In the genomic region with DNA sequence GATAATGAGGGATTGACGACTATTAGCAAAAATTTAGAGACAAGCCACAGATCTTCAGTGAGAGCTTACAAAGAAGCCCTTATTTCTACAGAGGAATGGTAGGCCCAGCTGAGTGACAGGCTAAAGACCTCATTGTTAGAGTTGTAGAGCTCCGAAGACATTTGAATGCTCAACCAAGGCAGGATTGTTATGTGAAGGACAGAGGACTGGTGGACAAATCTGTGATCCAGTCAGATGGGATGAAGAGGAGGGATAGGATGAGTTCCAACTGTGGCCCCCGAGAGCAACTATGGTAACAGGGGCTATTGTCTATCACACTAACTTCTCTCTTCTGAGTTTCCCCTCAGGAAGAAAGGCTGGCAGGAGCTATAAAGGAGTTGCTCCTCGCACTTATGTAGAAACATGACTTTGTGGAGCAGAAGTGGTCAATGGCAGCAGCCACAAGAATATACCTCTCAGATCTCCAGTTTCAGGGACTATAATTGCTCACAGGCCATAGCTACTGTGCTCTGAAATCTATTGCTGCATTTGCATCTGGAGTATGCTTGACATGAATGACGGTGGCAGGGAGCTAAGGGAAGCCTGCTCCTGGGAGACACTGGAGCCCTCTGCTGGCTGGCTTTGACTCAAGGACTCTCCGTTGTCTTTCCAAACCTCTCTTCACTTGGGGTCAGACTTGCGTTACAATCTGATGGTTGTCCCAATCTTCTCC, we compare ENCODE assay signal across 9 cellular contexts. TPM values are rescaled to one million over a fixed set of nuclear protein-coding genes. Genes with fewer than 3 reads are reported as not detected.
DNase-seq lines count a peak whose midpoint lies in the region; ATAC-seq and TF ChIP-seq lines count a peak whose summit lies in the region.
"Had no signal": no experiment of that assay in that cellular context is flagged by ENCODE, and none has a peak within 500 bp of the region (broad histone marks: within the 10 kb centered on the region; RNA-seq: fewer than 3 reads in every experiment).

No MANE protein-coding gene starts in this region.

- WGBS in esophagus muscularis mucosa = 49% methylated on average over 7 of the region's 7 CpGs

- H3K9me2 ChIP-seq in neural cell (ENCODE audit: insufficient read depth, low read length) = no peaks in the 10 kb centered on the region

- TF ChIP-seq RAD21 in neural cell (conservative IDR thresholded peaks at IDR 0.05) = no peak

- TF ChIP-seq EP300 in esophagus muscularis mucosa (IDR thresholded peaks at IDR 0.05) = no peak
- no peak for TF ChIP-seq EP300 in neural cell (conservative IDR thresholded peaks at IDR 0.05; ENCODE audit: poor library complexity, severe bottlenecking)

- no peaks in the 10 kb centered on the region for H3F3A ChIP-seq in neural cell (ENCODE audit: insufficient read depth, low read length, poor library complexity, severe bottlenecking)

- H3K27me3 ChIP-seq in esophagus muscularis mucosa (no peaks in the 10 kb centered on the region), neural cell (ENCODE audit: insufficient read depth, low read depth, low read length) (no peaks in the 10 kb centered on the region)

- H4K20me1 ChIP-seq in neural cell (ENCODE audit: insufficient read depth) = no peaks in the 10 kb centered on the region

- H3K4me2 ChIP-seq in neural cell (ENCODE audit: low read length) = no peak overlapping the region

- H3K27ac ChIP-seq in esophagus muscularis mucosa (replicated peaks in 1 of 4) (no peak overlapping the region), neural cell (ENCODE audit: low read length) (no peak overlapping the region)

- ATAC-seq in GM18517 (IDR thresholded peaks at IDR 0.05; ENCODE audit: unreplicated experiment) = no peak

- no peaks in the 10 kb centered on the region for H3K79me2 ChIP-seq in neural cell (replicated peaks; ENCODE audit: insufficient read depth, low read length)

- intact Hi-C loops in esophagus muscularis mucosa (cut with DNase I) = loop anchor here (10.0 kb wide), 1 partner anchor 763 kb away; no protein-coding TSS in a partner anchor

- no peak for TF ChIP-seq POLR2A in esophagus muscularis mucosa (IDR thresholded peaks at IDR 0.05; ENCODE audit: low read depth)

- no peak overlapping the region for H2AFZ ChIP-seq in neural cell (ENCODE audit: low read depth, low read length)

- peak; percentile 35 to 65 (median 57) for TF ChIP-seq CTCF in esophagus muscularis mucosa (IDR thresholded peaks at IDR 0.05)
- TF ChIP-seq CTCF in neural cell (IDR thresholded peaks at IDR 0.05; ENCODE audit: poor library complexity, severe bottlenecking) = peak; percentile 43

- H3K4me1 ChIP-seq in esophagus muscularis mucosa = peaks cover 0 to 6% (median 2%) of the 10 kb centered on the region in 4 donors

- H3K36me3 ChIP-seq in esophagus muscularis mucosa = no peaks in the 10 kb centered on the region
- H3K36me3 ChIP-seq in neural cell (ENCODE audit: insufficient read depth, low read length) = no peaks in the 10 kb centered on the region

- H3K4me3 ChIP-seq in esophagus muscularis mucosa = no peak overlapping the region
- H3K4me3 ChIP-seq in neural cell (ENCODE audit: low read length) = no peak overlapping the region

- no peaks in the 10 kb centered on the region for H3K9me3 ChIP-seq in esophagus muscularis mucosa
- no peaks in the 10 kb centered on the region for H3K9me3 ChIP-seq in neural cell (ENCODE audit: low read length)

- H3K9ac ChIP-seq in neural cell (ENCODE audit: low read length) = no peak overlapping the region

- DNase-seq in NCI-H2107 treated with DMSO at 0.1 percent for 48 hours (lab: John Stamatoyannopoulos, UW; ENCODE audit: unreplicated experiment) (peak; percentile 11), NCI-H2107 (lab: John Stamatoyannopoulos, UW) (no peak), Kasumi-1 (lab: John Stamatoyannopoulos, UW) (peak; percentile 81 to 83), SHP77 treated with DMSO at 0.1 percent for 48 hours (lab: John Stamatoyannopoulos, UW) (peak; percentile 28), esophagus muscularis mucosa (ENCODE audit: extremely low spot score) (no peak), cerebellar nuclear complex (lab: John Stamatoyannopoulos, UW) (no peak)

TF ChIP-seq in neural cell, 6 proteins besides CTCF, POLR2A, EP300 and RAD21:
- TF ChIP-seq MXI1 (conservative IDR thresholded peaks at IDR 0.05; ENCODE audit: poor library complexity, severe bottlenecking) = no peak
- TF ChIP-seq, protein P1, sequence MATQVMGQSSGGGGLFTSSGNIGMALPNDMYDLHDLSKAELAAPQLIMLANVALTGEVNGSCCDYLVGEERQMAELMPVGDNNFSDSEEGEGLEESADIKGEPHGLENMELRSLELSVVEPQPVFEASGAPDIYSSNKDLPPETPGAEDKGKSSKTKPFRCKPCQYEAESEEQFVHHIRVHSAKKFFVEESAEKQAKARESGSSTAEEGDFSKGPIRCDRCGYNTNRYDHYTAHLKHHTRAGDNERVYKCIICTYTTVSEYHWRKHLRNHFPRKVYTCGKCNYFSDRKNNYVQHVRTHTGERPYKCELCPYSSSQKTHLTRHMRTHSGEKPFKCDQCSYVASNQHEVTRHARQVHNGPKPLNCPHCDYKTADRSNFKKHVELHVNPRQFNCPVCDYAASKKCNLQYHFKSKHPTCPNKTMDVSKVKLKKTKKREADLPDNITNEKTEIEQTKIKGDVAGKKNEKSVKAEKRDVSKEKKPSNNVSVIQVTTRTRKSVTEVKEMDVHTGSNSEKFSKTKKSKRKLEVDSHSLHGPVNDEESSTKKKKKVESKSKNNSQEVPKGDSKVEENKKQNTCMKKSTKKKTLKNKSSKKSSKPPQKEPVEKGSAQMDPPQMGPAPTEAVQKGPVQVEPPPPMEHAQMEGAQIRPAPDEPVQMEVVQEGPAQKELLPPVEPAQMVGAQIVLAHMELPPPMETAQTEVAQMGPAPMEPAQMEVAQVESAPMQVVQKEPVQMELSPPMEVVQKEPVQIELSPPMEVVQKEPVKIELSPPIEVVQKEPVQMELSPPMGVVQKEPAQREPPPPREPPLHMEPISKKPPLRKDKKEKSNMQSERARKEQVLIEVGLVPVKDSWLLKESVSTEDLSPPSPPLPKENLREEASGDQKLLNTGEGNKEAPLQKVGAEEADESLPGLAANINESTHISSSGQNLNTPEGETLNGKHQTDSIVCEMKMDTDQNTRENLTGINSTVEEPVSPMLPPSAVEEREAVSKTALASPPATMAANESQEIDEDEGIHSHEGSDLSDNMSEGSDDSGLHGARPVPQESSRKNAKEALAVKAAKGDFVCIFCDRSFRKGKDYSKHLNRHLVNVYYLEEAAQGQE (IDR thresholded peaks at IDR 0.05; ENCODE audit: borderline replicate concordance) = no peak
- TF ChIP-seq SMC3 (conservative IDR thresholded peaks at IDR 0.05; ENCODE audit: poor library complexity) = no peak
- no peak for TF ChIP-seq POLR2AphosphoS5 (IDR thresholded peaks at IDR 0.05)
- TF ChIP-seq TAF1 (IDR thresholded peaks at IDR 0.05; ENCODE audit: low read depth) = no peak
- no peak for TF ChIP-seq EZH2 (IDR thresholded peaks at IDR 0.05; ENCODE audit: borderline replicate concordance, insufficient read depth, low read length, poor library complexity, severe bottlenecking)

RNA-seq across cellular contexts. Expression of a gene that starts 50.3 kb away (rescaled TPM):
- total RNA-seq in esophagus muscularis mucosa = 10 to 100 TPM; 13.2 to 16.0 (median 14.5) TPM
- polyA plus RNA-seq in neural cell = 23.3 and 24.2 TPM in 2 replicates
- 74.3 and 96.9 TPM in 2 replicates for polyA minus RNA-seq in neural cell
- total RNA-seq: CD4-positive, CD25-positive, alpha-beta regulatory T cell had no signal

Comparison
In these comparisons a context has a peak if more than half of its experiments do, and no peak if none do; other contexts are left out.
1. DNase-seq: peak in NCI-H2107 treated with DMSO at 0.1 percent for 48 hours (single experiment), Kasumi-1 (2 of 2) and SHP77 treated with DMSO at 0.1 percent for 48 hours (single experiment); none in NCI-H2107 (single experiment), esophagus muscularis mucosa (single experiment) and cerebellar nuclear complex (0 of 2).